In genomic region chr1:47842228-47842627, GRCh38 we compare ENCODE assay signal across 19 cellular contexts.
"Had no signal": no experiment of that assay in that cellular context is flagged by ENCODE, and none has a peak within 500 bp of the region (broad histone marks: within the 10 kb centered on the region; RNA-seq: fewer than 3 reads in every experiment).

No MANE protein-coding gene starts in this region.

- H3K9me3 ChIP-seq: breast epithelium, colonic mucosa, esophagus squamous epithelium, gastrocnemius medialis, vagina had no signal

- H3K36me3 Mint-ChIP-seq: activated naive CD8-positive, alpha-beta T cell treated with anti-CD3 and anti-CD28 coated beads for 36 hours; T-cell had no signal

- ATAC-seq: activated CD8-positive, alpha-beta T cell treated with anti-CD3 and anti-CD28 coated beads, Interleukin-2, amount 10 ng/mL, durations not matched to agents 7 days and 5 days; gastrocnemius medialis; T-cell had no signal

- DNase-seq: activated CD4-positive, alpha-beta T cell treated with anti-CD3 and anti-CD28 coated beads, Interleukin-2, amount 50 U/mL, for 1 hour; activated CD4-positive, CD25-positive, alpha-beta regulatory T cell treated with anti-CD3 and anti-CD28 coated beads, Interleukin-2, amount 50 U/mL, for 72 hours; activated CD8-positive, alpha-beta T cell treated with anti-CD3 and anti-CD28 coated beads, Interleukin-2, amount 10 ng/mL, durations not matched to agents 7 days and 5 days; activated naive CD4-positive, alpha-beta T cell; activated naive CD8-positive, alpha-beta T cell treated with anti-CD3 and anti-CD28 coated beads for 36 hours; activated T-cell treated with anti-CD3 and anti-CD28 coated beads, Interleukin-2, amount 50 U/mL, for 1 hour; colonic mucosa; esophagus squamous epithelium; gastrocnemius medialis; hippocampal formation; nucleus accumbens; stimulated activated CD4-positive, alpha-beta T cell treated with anti-CD3 and anti-CD28 coated beads, Interleukin-4, amount 100 ng/mL, for 24 hours; stimulated activated naive CD4-positive, alpha-beta T cell treated with Interleukin-2 at 50 U/mL for 16 hours had no signal

- H3K9me3 Mint-ChIP-seq: activated naive CD8-positive, alpha-beta T cell treated with anti-CD3 and anti-CD28 coated beads for 36 hours; central memory CD8-positive, alpha-beta T cell; T-cell; T-helper 2 cell treated with Interferon-gamma antibody and Interleukin-4, amounts not matched to agents 5 μg/mL and 100 μg/mL, for 36 hours had no signal

- H3K4me3 Mint-ChIP-seq: activated CD8-positive, alpha-beta T cell treated with anti-CD3 and anti-CD28 coated beads, Interleukin-2, amount 10 ng/mL, durations not matched to agents 7 days and 5 days; activated naive CD8-positive, alpha-beta T cell treated with anti-CD3 and anti-CD28 coated beads for 36 hours; central memory CD8-positive, alpha-beta T cell; T-cell; T-helper 2 cell treated with Interferon-gamma antibody and Interleukin-4, amounts not matched to agents 5 μg/mL and 100 μg/mL, for 36 hours had no signal

- H3K27ac ChIP-seq: breast epithelium, colonic mucosa, gastrocnemius medialis, vagina, VCaP had no signal

- H3K4me1 Mint-ChIP-seq: activated naive CD8-positive, alpha-beta T cell treated with anti-CD3 and anti-CD28 coated beads for 36 hours; central memory CD8-positive, alpha-beta T cell; T-cell had no signal

- H3K36me3 ChIP-seq: breast epithelium, colonic mucosa, esophagus squamous epithelium, gastrocnemius medialis, vagina had no signal

- H3K27me3 ChIP-seq: breast epithelium, colonic mucosa, gastrocnemius medialis, vagina had no signal

- H3K27ac Mint-ChIP-seq: activated CD8-positive, alpha-beta T cell treated with anti-CD3 and anti-CD28 coated beads, Interleukin-2, amount 10 ng/mL, durations not matched to agents 7 days and 5 days; activated naive CD8-positive, alpha-beta T cell treated with anti-CD3 and anti-CD28 coated beads for 36 hours; T-cell; T-helper 2 cell treated with Interferon-gamma antibody and Interleukin-4, amounts not matched to agents 5 μg/mL and 100 μg/mL, for 36 hours had no signal

- H3K4me3 ChIP-seq: breast epithelium, colonic mucosa, esophagus squamous epithelium, gastrocnemius medialis, vagina had no signal

- H3K4me1 ChIP-seq: breast epithelium, gastrocnemius medialis had no signal
